In genomic region chr14:61838661-61839060, GRCh38 we compare ENCODE assay signal across 32 cellular contexts. TPM values are rescaled to one million over a fixed set of nuclear protein-coding genes. Genes with fewer than 3 reads are reported as not detected.
A peak's percentile ranks its signal among the peaks of the same experiment; 100 is the strongest.
DNase-seq lines count a peak whose midpoint lies in the region; ATAC-seq, FAIRE-seq and TF ChIP-seq lines count a peak whose summit lies in the region.
"Had no signal": no experiment of that assay in that cellular context is flagged by ENCODE, and none has a peak within 500 bp of the region (broad histone marks: within the 10 kb centered on the region; RNA-seq: fewer than 3 reads in every experiment).

No MANE protein-coding gene starts in this region.

- H2BK15ac ChIP-seq in IMR-90 (ENCODE audit: low read depth, low read length) = no peak overlapping the region

- H3K4me2 ChIP-seq in IMR-90 (ENCODE audit: low read depth, low read length) = no peak overlapping the region
- H3K4me2 ChIP-seq: hepatocyte had no signal

- no peak overlapping the region for H2AK9ac ChIP-seq in IMR-90 (replicated peaks; ENCODE audit: low read depth, low read length, poor library complexity)

- no peak overlapping the region for H3K4ac ChIP-seq in IMR-90 (ENCODE audit: low read depth, low read length)

- H3K4me3 ChIP-seq in IMR-90 (ENCODE audit: insufficient read depth, low read depth, low read length) = no peak overlapping the region
- no peak overlapping the region for H3K4me3 ChIP-seq in bronchial epithelial cell (ENCODE audit: low read depth, low read length)
- no peak overlapping the region for H3K4me3 ChIP-seq in small intestine (ENCODE audit: low read depth in 1 of 2, low read length in 2 of 2)
- H3K4me3 ChIP-seq: HAP-1, hepatocyte, left ventricle myocardium inferior, ovary, SK-N-MC had no signal

- no peak overlapping the region for H2BK5ac ChIP-seq in IMR-90 (ENCODE audit: low read depth, low read length, poor library complexity, severe bottlenecking)

- H4K91ac ChIP-seq in IMR-90 (ENCODE audit: insufficient read depth, low read depth, low read length) = no peak overlapping the region

- no peaks in the 10 kb centered on the region; the same call in 1 of the 2 replicates for H3K9me1 ChIP-seq in IMR-90 (ENCODE audit: insufficient read depth, low read length)

- H3K36me3 ChIP-seq in IMR-90 (ENCODE audit: control insufficient read depth, insufficient read depth, low read length) (no peaks in the 10 kb centered on the region), bronchial epithelial cell (ENCODE audit: control insufficient read depth, insufficient read depth, low read length) (no peaks in the 10 kb centered on the region), small intestine (ENCODE audit: control insufficient read depth in 2 of 2, insufficient read depth in 2 of 2, low read length in 2 of 2) (no peaks in the 10 kb centered on the region)
- H3K36me3 ChIP-seq: HAP-1, left ventricle myocardium inferior, ovary had no signal

- no peak overlapping the region for H3K27ac ChIP-seq in IMR-90 (ENCODE audit: insufficient read depth, low read length)
- no peak overlapping the region for H3K27ac ChIP-seq in foreskin keratinocyte
- H3K27ac ChIP-seq in small intestine (ENCODE audit: low read depth in 1 of 2, low read length in 1 of 2) = no peak overlapping the region
- H3K27ac ChIP-seq: hepatocyte, left ventricle myocardium inferior, ovary, RWPE1, SK-N-MC, VCaP had no signal

- H3K23ac ChIP-seq in IMR-90 (ENCODE audit: low read depth, low read length) = no peak overlapping the region

- TF ChIP-seq CTCF in IMR-90 (conservative IDR thresholded peaks at IDR 0.05; ENCODE audit: low read depth, low read length) = no peak
- TF ChIP-seq CTCF in bronchial epithelial cell (IDR thresholded peaks at IDR 0.05; ENCODE audit: insufficient read depth, low read length, severe bottlenecking) = no peak
- no peak for TF ChIP-seq CTCF in foreskin keratinocyte (conservative IDR thresholded peaks at IDR 0.05)

- in situ Hi-C loops in IMR-90 (cut with MboI; ENCODE audit: low sequenced_read_pairs) = loop anchor here (5.0 kb wide), 2 partner anchors 381 to 541 kb away; no protein-coding TSS in a partner anchor

- H2BK20ac ChIP-seq in IMR-90 (ENCODE audit: low read depth, low read length) = no peak overlapping the region

- intact Hi-C loops in IMR-90 (cut with micrococcal nuclease) = loop anchor here (5.0 to 10.0 kb wide), 2 partner anchors 141 to 284 kb away; partner anchors contain the start of gene HIF1A

- H4K5ac ChIP-seq in IMR-90 (ENCODE audit: low read depth, low read length) = no peak overlapping the region

- H3K18ac ChIP-seq in IMR-90 (ENCODE audit: low read depth, low read length) = no peak overlapping the region

- CTCF ChIA-PET in IMR-90 (lab: Yijun Ruan, JAX) = interaction anchor here (0.6 to 1.7 kb wide), 2 partner anchors 383 to 384 kb away, joined by 3 to 6 read pairs; no protein-coding TSS in a partner anchor

- H2AFZ ChIP-seq in IMR-90 (replicated peaks; ENCODE audit: low read length, poor library complexity) = no peak overlapping the region
- H2AFZ ChIP-seq: hepatocyte had no signal

- no peak overlapping the region for H3K56ac ChIP-seq in IMR-90 (ENCODE audit: extremely low read depth, insufficient read depth, low read length)

- H4K20me1 ChIP-seq in IMR-90 (ENCODE audit: insufficient read depth, low read length) = no peaks in the 10 kb centered on the region

- H3K14ac ChIP-seq in IMR-90 (replicated peaks; ENCODE audit: low read depth, low read length) = no peak overlapping the region

- H3K4me1 ChIP-seq in IMR-90 (ENCODE audit: control insufficient read depth, insufficient read depth, low read length) = no peaks in the 10 kb centered on the region; the same call in 1 of the 2 replicates
- H3K4me1 ChIP-seq in foreskin keratinocyte = no peaks in the 10 kb centered on the region
- no peaks in the 10 kb centered on the region for H3K4me1 ChIP-seq in small intestine (ENCODE audit: control insufficient read depth in 2 of 2, insufficient read depth in 1 of 2, low read depth in 1 of 2, low read length in 1 of 2)
- H3K4me1 ChIP-seq: HAP-1, left ventricle myocardium inferior had no signal

- H3K79me1 ChIP-seq in IMR-90 (ENCODE audit: low read depth in 1 of 2, low read length in 2 of 2) = no peaks in the 10 kb centered on the region

- no peak overlapping the region for H2AK5ac ChIP-seq in IMR-90 (ENCODE audit: low read depth, low read length)

- no CpG with 5 or more reads among the region's 4 CpGs for WGBS in IMR-90 (ENCODE audit: extremely low coverage in 2 of 2, insufficient read length in 1 of 2), 2 experiments
- WGBS in small intestine, 3 donors = 39 to 73% (median 57%) methylated on average over 4 of the region's 4 CpGs

- TF ChIP-seq POLR2A in IMR-90 (IDR thresholded peaks at IDR 0.05; ENCODE audit: low read depth, low read length) = no peak

- FAIRE-seq in bronchial epithelial cell (lab: Jason Lieb, UNC) (no peak), small intestine (lab: Jason Lieb, UNC) (no peak)
- FAIRE-seq: frontal cortex had no signal

- H3K9ac ChIP-seq in IMR-90 (ENCODE audit: low read depth, low read length) = no peak overlapping the region

- ATAC-seq in IMR-90 (ENCODE audit: low read depth) (no peak), foreskin keratinocyte (peak; percentile 50), HG03565 (IDR thresholded peaks at IDR 0.05; ENCODE audit: unreplicated experiment) (no peak)
- ATAC-seq: activated CD8-positive, alpha-beta memory T cell treated with anti-CD3 and anti-CD28 coated beads, Interleukin-2, amount 10 ng/mL, durations not matched to agents 7 days and 5 days; CD8-positive, alpha-beta T cell; natural killer cell treated with Interleukin-12 subunit alpha and Interleukin-12 subunit beta and Interleukin-15 and Interleukin-18, amount 100 ng/mL, for 72 hours; T-helper 17 cell had no signal

- no peak overlapping the region for H2BK120ac ChIP-seq in IMR-90 (ENCODE audit: low read depth, low read length)

- dilution Hi-C loops in IMR-90 (cut with HindIII; ENCODE audit: low sequenced_read_pairs, unreplicated experiment) = no loop called here

- H3K27me3 ChIP-seq in IMR-90 (ENCODE audit: control insufficient read depth, insufficient read depth, low read length) (no peaks in the 10 kb centered on the region), bronchial epithelial cell (ENCODE audit: control insufficient read depth, insufficient read depth, low read length) (no peaks in the 10 kb centered on the region), foreskin keratinocyte (peaks cover 21% of the 10 kb centered on the region), small intestine (ENCODE audit: control insufficient read depth in 2 of 2, insufficient read depth in 2 of 2, low read length in 2 of 2) (peaks cover 0 to 2% of the 10 kb centered on the region in 2 donors)
- H3K27me3 ChIP-seq: hepatocyte, ovary had no signal

- DNase-seq in IMR-90 (peak; percentile 7), bronchial epithelial cell (ENCODE audit: low read depth) (peak; percentile 33), foreskin keratinocyte (no peak), small intestine (peak; percentile 29), glomerular visceral epithelial cell (ENCODE audit: extremely low spot score) (no peak), DMS 273 (lab: John Stamatoyannopoulos, UW; ENCODE audit: unreplicated experiment) (no peak)
- DNase-seq: activated CD4-positive, alpha-beta T cell treated with anti-CD3 and anti-CD28 coated beads for 48 hours; activated CD8-positive, alpha-beta memory T cell treated with anti-CD3 and anti-CD28 coated beads, Interleukin-2, amount 10 ng/mL, durations not matched to agents 7 days and 5 days; activated naive CD4-positive, alpha-beta T cell treated with anti-CD3 and anti-CD28 coated beads, Interleukin-2, amount 10 ng/mL, durations not matched to agents 7 days and 5 days; anterior cingulate cortex; CD8-positive, alpha-beta T cell; central memory CD4-positive, alpha-beta T cell; GDM1; Kasumi-1; left ventricle myocardium inferior; NCI-H1092; NCI-H2029; NCI-H526 treated with DMSO at 0.1 percent for 48 hours; ovary; right cardiac atrium; stimulated activated CD4-positive, alpha-beta T cell treated with anti-CD3 and anti-CD28 coated beads, Interleukin-4, amount 100 ng/mL, for 4 hours; stimulated activated naive CD4-positive, alpha-beta T cell treated with Interleukin-2 at 50 U/mL for 16 hours; T-helper 17 cell had no signal

- no peak for TF ChIP-seq RAD21 in IMR-90 (IDR thresholded peaks at IDR 0.05; ENCODE audit: low read length)

- H4K8ac ChIP-seq in IMR-90 (ENCODE audit: low read depth in 2 of 2, low read length in 2 of 2) = no peak overlapping the region

- BruUV-seq in IMR-90 (replicated peaks; lab: Mats Ljungman, UMichigan) = no TSS peak

- no peaks in the 10 kb centered on the region for H3K9me3 ChIP-seq in IMR-90 (ENCODE audit: control insufficient read depth, insufficient read depth, low read length)
- no peaks in the 10 kb centered on the region for H3K9me3 ChIP-seq in small intestine (ENCODE audit: control insufficient read depth, low read depth)
- H3K9me3 ChIP-seq: HAP-1, left ventricle myocardium inferior, ovary had no signal

- POLR2A ChIA-PET in IMR-90 (lab: Charles Lee; ENCODE audit: unreplicated experiment) = no interaction called here

TF ChIP-seq in IMR-90, 13 proteins besides CTCF, POLR2A, EP300 and RAD21 (continues in another document):
- TF ChIP-seq CEBPB (IDR thresholded peaks at IDR 0.05; ENCODE audit: low read depth, low read length) = no peak
- no peak for TF ChIP-seq CHD1 (IDR thresholded peaks at IDR 0.05; ENCODE audit: low read depth, low read length)
- no peak for TF ChIP-seq RFX5 (IDR thresholded peaks at IDR 0.05; ENCODE audit: low read depth, low read length)
- TF ChIP-seq BHLHE40 (IDR thresholded peaks at IDR 0.05; ENCODE audit: low read depth, low read length) = no peak
- TF ChIP-seq NFE2L2 (IDR thresholded peaks at IDR 0.05; ENCODE audit: low read depth, low read length) = no peak
- no peak for TF ChIP-seq RCOR1 (IDR thresholded peaks at IDR 0.05; ENCODE audit: insufficient replicate concordance, low read length)
- no peak for TF ChIP-seq MAZ (IDR thresholded peaks at IDR 0.05; ENCODE audit: borderline replicate concordance, low read depth, low read length)
- TF ChIP-seq USF2 (IDR thresholded peaks at IDR 0.05; ENCODE audit: low read depth, low read length) = no peak
- TF ChIP-seq SMC3 (IDR thresholded peaks at IDR 0.05; ENCODE audit: low read depth, low read length) = no peak

RNA-seq across cellular contexts. Expression of gene SYT16, which starts 26.2 kb away (rescaled TPM):
- total RNA-seq in IMR-90 (2012; rRNA removed) (2.2 and 2.8 TPM in 2 replicates), bronchial epithelial cell (under 0.01 and 0.13 TPM in 2 replicates), foreskin keratinocyte (0.37 and 0.53 TPM in 2 replicates)
- polyA plus RNA-seq in IMR-90 (2012; rRNA removed) (0.38 and 0.42 TPM in 2 replicates), foreskin keratinocyte (0.06 and 0.08 TPM in 2 replicates), small intestine (under 1 TPM in 1 of 3 donors, not detected in 2; 0.01 TPM)
- polyA plus RNA-seq in IMR-90 (2012; cell fraction: cytosol; rRNA removed) = 0.10 and 0.18 TPM in 2 replicates
- polyA plus RNA-seq in IMR-90 (2012; cell fraction: nucleus; rRNA removed; ENCODE audit: low replicate concordance) = 0.41 and 1.2 TPM in 2 replicates
- total RNA-seq: activated CD8-positive, alpha-beta memory T cell treated with anti-CD3 and anti-CD28 coated beads, Interleukin-2, amount 10 ng/mL, durations not matched to agents 7 days and 5 days; activated T-helper 1 cell treated with anti-CD3 and anti-CD28 coated beads, Interleukin-12 subunit alpha, Interleukin-12 subunit beta, Interleukin-2, Interleukin-4 antibody, amounts not matched to agents 30 ng/mL and 10 ng/mL and 1 ng/mL, durations not matched to agents 14 hours and 24 hours and 36 hours; CD8-positive, alpha-beta T cell; left ventricle myocardium inferior; T-helper 17 cell had no signal

Comparison
In these comparisons a context has a peak if more than half of its experiments do, and no peak if none do; other contexts are left out.
1. DNase-seq: peak in IMR-90 (single experiment), bronchial epithelial cell (single experiment) and small intestine (single experiment); none in foreskin keratinocyte (0 of 2), glomerular visceral epithelial cell (single experiment) and DMS 273 (single experiment).